In the genomic region with DNA sequence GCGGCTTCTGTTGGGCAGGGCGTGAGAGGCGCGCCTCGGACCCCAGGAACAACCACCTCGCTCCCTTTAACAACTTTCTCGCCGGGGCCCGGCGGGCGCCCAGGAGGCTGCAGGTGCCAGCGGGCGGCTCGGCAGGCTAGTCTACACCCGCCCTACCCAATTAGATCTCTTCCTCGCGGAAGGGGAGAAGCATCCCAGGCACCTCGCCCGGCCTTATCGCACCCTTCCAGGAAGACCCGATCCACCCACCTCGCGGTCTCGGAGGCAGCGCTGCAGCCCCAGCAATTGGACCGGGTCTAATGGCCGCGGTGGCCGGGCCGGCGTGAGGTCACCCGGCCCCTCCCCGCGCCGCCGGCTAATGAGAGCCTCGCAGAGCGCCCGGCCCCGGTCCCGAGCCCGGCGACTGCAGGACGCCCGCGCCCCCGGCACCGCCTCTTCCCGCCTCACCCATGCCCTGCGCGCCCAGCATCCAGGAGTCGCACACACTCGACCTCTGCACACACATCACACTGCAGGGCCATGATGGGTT, we compare ENCODE assay signal across 8 cellular contexts. TPM values are rescaled to one million over a fixed set of nuclear protein-coding genes. Genes with fewer than 3 reads are reported as not detected.
DNase-seq lines count a peak whose midpoint lies in the region; ATAC-seq and TF ChIP-seq lines count a peak whose summit lies in the region.

A gene (minus strand): TSS at position 298 of the 529 bp plus-strand sequence. CDS start 419 bp downstream, outside the sequence.

- TF ChIP-seq CTCF in GM10266 (IDR thresholded peaks at IDR 0.05; ENCODE audit: control insufficient read depth, insufficient read depth, low read depth, missing control alignments) (no peak), cardiac fibroblast (IDR thresholded peaks at IDR 0.05; ENCODE audit: low read depth, low read length) (no peak)

- peak; percentile 49 for DNase-seq in GM10266 (ENCODE audit: extremely low spot score)
- DNase-seq in HK-2 (ENCODE audit: unreplicated experiment), result peak; percentile 68
- peak; percentile 11 for DNase-seq in T-helper 9 cell
- peak; percentile 18 to 87 for DNase-seq in cardiac fibroblast (ENCODE audit: low read depth in 2 of 2)
- DNase-seq in iPS-NIHi7 (ENCODE audit: extremely low spot score), result peak; percentile 74
- DNase-seq in sciatic nerve (ENCODE audit: low spot score), result peak; percentile 85
- DNase-seq in KBM-7, result no peak

- ATAC-seq in sciatic nerve, result peak; percentile 89
- no peak for ATAC-seq in GM18502 (IDR thresholded peaks at IDR 0.05; ENCODE audit: poor library complexity, unreplicated experiment)

- peak within 1 kb of the TSS; percentile 67 to 86 for H3K4me3 ChIP-seq in cardiac fibroblast (replicated peaks in 1 of 2; ENCODE audit: low read depth in 2 of 2, low read length in 2 of 2)

- intact Hi-C loops in sciatic nerve (cut with DNase I), result no loop called here

- in situ Hi-C loops in KBM-7 (cut with MboI; ENCODE audit: low pct_unique_long_range_greater_than_20kb, low sequenced_read_pairs), result no loop called here

RNA-seq across cellular contexts. Expression of the gene that starts here (rescaled TPM):
- total RNA-seq in sciatic nerve, result 158 TPM
